ENCODE assay signal across 1 cellular context in the genomic region with DNA sequence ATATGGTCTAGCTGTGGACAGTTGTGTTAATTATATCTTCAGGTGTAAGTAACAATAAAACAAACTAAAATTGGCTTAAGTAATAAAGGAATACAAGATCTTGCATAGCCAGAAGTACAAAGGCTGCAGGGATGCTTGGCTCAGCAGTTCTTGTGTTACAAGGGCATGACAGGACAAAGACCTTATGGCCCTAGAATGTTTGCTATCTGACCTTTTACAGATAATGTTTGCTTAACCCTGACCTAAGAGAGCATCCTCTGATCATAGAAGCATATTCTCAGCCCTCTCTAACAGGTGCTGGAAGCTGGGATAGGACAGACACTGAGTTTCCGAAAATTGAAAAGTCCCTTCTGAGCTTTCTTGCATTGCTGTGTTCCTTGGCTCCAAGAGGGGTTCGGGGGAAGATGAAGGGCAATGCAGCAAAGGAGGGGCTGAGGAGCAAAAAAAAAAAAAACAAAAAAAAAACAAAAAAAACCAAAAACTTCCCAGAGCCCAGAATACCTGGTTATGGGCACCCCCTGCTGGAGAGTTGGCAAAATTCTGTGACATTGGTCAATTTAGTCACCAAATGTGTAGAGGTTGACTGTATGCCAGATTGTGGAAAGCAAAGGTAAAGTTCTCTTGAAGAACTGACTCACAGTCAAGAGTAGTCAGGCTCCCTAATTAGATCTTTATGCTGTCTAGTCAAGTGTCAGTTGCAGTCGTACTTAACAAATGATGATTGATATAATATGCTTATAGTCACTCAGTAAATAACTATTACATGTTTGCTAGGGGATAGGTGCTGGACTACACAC.
A peak's percentile ranks its signal among the peaks of the same experiment; 100 is the strongest.
TF ChIP-seq lines count a peak whose summit lies in the region.

No MANE protein-coding gene starts in this region.

TF ChIP-seq in HepG2, 621 proteins besides CTCF, POLR2A, EP300 and RAD21 (continued from another document and continues in another):
- TF ChIP-seq, protein P1, sequence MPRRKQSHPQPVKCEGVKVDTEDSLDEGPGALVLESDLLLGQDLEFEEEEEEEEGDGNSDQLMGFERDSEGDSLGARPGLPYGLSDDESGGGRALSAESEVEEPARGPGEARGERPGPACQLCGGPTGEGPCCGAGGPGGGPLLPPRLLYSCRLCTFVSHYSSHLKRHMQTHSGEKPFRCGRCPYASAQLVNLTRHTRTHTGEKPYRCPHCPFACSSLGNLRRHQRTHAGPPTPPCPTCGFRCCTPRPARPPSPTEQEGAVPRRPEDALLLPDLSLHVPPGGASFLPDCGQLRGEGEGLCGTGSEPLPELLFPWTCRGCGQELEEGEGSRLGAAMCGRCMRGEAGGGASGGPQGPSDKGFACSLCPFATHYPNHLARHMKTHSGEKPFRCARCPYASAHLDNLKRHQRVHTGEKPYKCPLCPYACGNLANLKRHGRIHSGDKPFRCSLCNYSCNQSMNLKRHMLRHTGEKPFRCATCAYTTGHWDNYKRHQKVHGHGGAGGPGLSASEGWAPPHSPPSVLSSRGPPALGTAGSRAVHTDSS (CRISPR knock-in tag; conservative IDR thresholded peaks at IDR 0.05): no peak
- TF ChIP-seq, protein P2, sequence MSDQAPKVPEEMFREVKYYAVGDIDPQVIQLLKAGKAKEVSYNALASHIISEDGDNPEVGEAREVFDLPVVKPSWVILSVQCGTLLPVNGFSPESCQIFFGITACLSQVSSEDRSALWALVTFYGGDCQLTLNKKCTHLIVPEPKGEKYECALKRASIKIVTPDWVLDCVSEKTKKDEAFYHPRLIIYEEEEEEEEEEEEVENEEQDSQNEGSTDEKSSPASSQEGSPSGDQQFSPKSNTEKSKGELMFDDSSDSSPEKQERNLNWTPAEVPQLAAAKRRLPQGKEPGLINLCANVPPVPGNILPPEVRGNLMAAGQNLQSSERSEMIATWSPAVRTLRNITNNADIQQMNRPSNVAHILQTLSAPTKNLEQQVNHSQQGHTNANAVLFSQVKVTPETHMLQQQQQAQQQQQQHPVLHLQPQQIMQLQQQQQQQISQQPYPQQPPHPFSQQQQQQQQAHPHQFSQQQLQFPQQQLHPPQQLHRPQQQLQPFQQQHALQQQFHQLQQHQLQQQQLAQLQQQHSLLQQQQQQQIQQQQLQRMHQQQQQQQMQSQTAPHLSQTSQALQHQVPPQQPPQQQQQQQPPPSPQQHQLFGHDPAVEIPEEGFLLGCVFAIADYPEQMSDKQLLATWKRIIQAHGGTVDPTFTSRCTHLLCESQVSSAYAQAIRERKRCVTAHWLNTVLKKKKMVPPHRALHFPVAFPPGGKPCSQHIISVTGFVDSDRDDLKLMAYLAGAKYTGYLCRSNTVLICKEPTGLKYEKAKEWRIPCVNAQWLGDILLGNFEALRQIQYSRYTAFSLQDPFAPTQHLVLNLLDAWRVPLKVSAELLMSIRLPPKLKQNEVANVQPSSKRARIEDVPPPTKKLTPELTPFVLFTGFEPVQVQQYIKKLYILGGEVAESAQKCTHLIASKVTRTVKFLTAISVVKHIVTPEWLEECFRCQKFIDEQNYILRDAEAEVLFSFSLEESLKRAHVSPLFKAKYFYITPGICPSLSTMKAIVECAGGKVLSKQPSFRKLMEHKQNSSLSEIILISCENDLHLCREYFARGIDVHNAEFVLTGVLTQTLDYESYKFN (CRISPR knock-in tag; conservative IDR thresholded peaks at IDR 0.05): no peak; the same call in 1 of the 2 replicates
- no peak for TF ChIP-seq RARG (CRISPR knock-in tag; IDR thresholded peaks at IDR 0.05; ENCODE audit: low read depth)
- no peak for TF ChIP-seq SOX13 (IDR thresholded peaks at IDR 0.05)
- TF ChIP-seq SOX13 (CRISPR knock-in tag; conservative IDR thresholded peaks at IDR 0.05 in 1 of 2, IDR thresholded peaks at IDR 0.05 in 1 of 2): peak in 1 of 2 experiments; percentile 84; a peak in 2 of 4 replicates
- TF ChIP-seq NCOA2 (CRISPR knock-in tag; IDR thresholded peaks at IDR 0.05): peak; percentile 50; the same call in 1 of the 2 replicates
- TF ChIP-seq, protein P3, sequence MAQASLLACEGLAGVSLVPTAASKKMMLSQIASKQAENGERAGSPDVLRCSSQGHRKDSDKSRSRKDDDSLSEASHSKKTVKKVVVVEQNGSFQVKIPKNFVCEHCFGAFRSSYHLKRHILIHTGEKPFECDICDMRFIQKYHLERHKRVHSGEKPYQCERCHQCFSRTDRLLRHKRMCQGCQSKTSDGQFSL (CRISPR knock-in tag; IDR thresholded peaks at IDR 0.05): no peak
- TF ChIP-seq, protein P4, sequence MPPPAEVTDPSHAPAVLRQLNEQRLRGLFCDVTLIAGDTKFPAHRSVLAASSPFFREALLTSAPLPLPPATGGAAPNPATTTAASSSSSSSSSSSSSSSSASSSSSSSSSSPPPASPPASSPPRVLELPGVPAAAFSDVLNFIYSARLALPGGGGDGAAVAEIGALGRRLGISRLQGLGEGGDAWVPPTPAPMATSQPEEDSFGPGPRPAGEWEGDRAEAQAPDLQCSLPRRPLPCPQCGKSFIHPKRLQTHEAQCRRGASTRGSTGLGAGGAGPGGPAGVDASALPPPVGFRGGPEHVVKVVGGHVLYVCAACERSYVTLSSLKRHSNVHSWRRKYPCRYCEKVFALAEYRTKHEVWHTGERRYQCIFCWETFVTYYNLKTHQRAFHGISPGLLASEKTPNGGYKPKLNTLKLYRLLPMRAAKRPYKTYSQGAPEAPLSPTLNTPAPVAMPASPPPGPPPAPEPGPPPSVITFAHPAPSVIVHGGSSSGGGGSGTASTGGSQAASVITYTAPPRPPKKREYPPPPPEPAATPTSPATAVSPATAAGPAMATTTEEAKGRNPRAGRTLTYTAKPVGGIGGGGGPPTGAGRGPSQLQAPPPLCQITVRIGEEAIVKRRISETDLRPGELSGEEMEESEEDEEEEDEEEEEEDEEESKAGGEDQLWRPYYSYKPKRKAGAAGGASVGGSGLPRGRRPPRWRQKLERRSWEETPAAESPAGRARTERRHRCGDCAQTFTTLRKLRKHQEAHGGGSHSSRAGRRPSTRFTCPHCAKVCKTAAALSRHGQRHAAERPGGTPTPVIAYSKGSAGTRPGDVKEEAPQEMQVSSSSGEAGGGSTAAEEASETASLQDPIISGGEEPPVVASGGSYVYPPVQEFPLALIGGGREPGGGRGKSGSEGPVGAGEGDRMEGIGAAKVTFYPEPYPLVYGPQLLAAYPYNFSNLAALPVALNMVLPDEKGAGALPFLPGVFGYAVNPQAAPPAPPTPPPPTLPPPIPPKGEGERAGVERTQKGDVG (CRISPR knock-in tag; IDR thresholded peaks at IDR 0.05; ENCODE audit: borderline replicate concordance): no peak
- TF ChIP-seq ZNF451 (CRISPR knock-in tag; IDR thresholded peaks at IDR 0.05): no peak
- TF ChIP-seq ZSCAN29 (CRISPR knock-in tag; conservative IDR thresholded peaks at IDR 0.05): no peak
- TF ChIP-seq REL (CRISPR knock-in tag; conservative IDR thresholded peaks at IDR 0.05): no peak
- no peak for TF ChIP-seq SMYD3 (CRISPR knock-in tag; IDR thresholded peaks at IDR 0.05)
- no peak for TF ChIP-seq ZNF253 (CRISPR knock-in tag; IDR thresholded peaks at IDR 0.05; ENCODE audit: borderline replicate concordance)
- TF ChIP-seq ONECUT2 (CRISPR knock-in tag; IDR thresholded peaks at IDR 0.05): no peak
- TF ChIP-seq NCOR1 (IDR thresholded peaks at IDR 0.05; ENCODE audit: borderline replicate concordance, low read length): 0 out of 2 replicates have a peak, but pooled peaks have one; percentile 28
- no peak for TF ChIP-seq ZBTB3 (CRISPR knock-in tag; IDR thresholded peaks at IDR 0.05; ENCODE audit: borderline replicate concordance, low read depth)
- no peak for TF ChIP-seq RFXAP (CRISPR knock-in tag; IDR thresholded peaks at IDR 0.05; ENCODE audit: borderline replicate concordance)
- no peak for TF ChIP-seq KLF11 (CRISPR knock-in tag; IDR thresholded peaks at IDR 0.05)
- no peak for TF ChIP-seq CBFB (CRISPR knock-in tag; IDR thresholded peaks at IDR 0.05)
- no peak for TF ChIP-seq ZNF644 (CRISPR knock-in tag; IDR thresholded peaks at IDR 0.05; ENCODE audit: low read depth)
- TF ChIP-seq, protein P5, sequence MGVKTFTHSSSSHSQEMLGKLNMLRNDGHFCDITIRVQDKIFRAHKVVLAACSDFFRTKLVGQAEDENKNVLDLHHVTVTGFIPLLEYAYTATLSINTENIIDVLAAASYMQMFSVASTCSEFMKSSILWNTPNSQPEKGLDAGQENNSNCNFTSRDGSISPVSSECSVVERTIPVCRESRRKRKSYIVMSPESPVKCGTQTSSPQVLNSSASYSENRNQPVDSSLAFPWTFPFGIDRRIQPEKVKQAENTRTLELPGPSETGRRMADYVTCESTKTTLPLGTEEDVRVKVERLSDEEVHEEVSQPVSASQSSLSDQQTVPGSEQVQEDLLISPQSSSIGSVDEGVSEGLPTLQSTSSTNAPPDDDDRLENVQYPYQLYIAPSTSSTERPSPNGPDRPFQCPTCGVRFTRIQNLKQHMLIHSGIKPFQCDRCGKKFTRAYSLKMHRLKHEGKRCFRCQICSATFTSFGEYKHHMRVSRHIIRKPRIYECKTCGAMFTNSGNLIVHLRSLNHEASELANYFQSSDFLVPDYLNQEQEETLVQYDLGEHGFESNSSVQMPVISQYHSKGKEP (CRISPR knock-in tag; IDR thresholded peaks at IDR 0.05): no peak
- TF ChIP-seq ZNF430 (CRISPR knock-in tag; IDR thresholded peaks at IDR 0.05): no peak
- no peak for TF ChIP-seq FOXJ3 (CRISPR knock-in tag; IDR thresholded peaks at IDR 0.05; ENCODE audit: borderline replicate concordance)
- TF ChIP-seq PAWR (CRISPR knock-in tag; IDR thresholded peaks at IDR 0.05; ENCODE audit: borderline replicate concordance): no peak
- TF ChIP-seq ZNF569 (CRISPR knock-in tag; IDR thresholded peaks at IDR 0.05; ENCODE audit: borderline replicate concordance): no peak
- peak; percentile 77; the same call in 1 of the 2 replicates for TF ChIP-seq HMG20A (CRISPR knock-in tag; IDR thresholded peaks at IDR 0.05; ENCODE audit: borderline replicate concordance)
- TF ChIP-seq, protein P6, sequence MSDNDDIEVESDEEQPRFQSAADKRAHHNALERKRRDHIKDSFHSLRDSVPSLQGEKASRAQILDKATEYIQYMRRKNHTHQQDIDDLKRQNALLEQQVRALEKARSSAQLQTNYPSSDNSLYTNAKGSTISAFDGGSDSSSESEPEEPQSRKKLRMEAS (IDR thresholded peaks at IDR 0.05): no peak
- no peak for TF ChIP-seq TSC22D2 (CRISPR knock-in tag; IDR thresholded peaks at IDR 0.05; ENCODE audit: borderline replicate concordance)
- TF ChIP-seq NFE2 (CRISPR knock-in tag; IDR thresholded peaks at IDR 0.05): no peak
- TF ChIP-seq, protein P7, sequence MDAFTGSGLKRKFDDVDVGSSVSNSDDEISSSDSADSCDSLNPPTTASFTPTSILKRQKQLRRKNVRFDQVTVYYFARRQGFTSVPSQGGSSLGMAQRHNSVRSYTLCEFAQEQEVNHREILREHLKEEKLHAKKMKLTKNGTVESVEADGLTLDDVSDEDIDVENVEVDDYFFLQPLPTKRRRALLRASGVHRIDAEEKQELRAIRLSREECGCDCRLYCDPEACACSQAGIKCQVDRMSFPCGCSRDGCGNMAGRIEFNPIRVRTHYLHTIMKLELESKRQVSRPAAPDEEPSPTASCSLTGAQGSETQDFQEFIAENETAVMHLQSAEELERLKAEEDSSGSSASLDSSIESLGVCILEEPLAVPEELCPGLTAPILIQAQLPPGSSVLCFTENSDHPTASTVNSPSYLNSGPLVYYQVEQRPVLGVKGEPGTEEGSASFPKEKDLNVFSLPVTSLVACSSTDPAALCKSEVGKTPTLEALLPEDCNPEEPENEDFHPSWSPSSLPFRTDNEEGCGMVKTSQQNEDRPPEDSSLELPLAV (CRISPR knock-in tag; conservative IDR thresholded peaks at IDR 0.05; ENCODE audit: low read depth): no peak
- TF ChIP-seq, protein P8, sequence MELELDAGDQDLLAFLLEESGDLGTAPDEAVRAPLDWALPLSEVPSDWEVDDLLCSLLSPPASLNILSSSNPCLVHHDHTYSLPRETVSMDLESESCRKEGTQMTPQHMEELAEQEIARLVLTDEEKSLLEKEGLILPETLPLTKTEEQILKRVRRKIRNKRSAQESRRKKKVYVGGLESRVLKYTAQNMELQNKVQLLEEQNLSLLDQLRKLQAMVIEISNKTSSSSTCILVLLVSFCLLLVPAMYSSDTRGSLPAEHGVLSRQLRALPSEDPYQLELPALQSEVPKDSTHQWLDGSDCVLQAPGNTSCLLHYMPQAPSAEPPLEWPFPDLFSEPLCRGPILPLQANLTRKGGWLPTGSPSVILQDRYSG (CRISPR knock-in tag; IDR thresholded peaks at IDR 0.05): no peak
- TF ChIP-seq CREM (IDR thresholded peaks at IDR 0.05): no peak
- TF ChIP-seq CREM (CRISPR knock-in tag; IDR thresholded peaks at IDR 0.05): no peak
- TF ChIP-seq, protein P9, sequence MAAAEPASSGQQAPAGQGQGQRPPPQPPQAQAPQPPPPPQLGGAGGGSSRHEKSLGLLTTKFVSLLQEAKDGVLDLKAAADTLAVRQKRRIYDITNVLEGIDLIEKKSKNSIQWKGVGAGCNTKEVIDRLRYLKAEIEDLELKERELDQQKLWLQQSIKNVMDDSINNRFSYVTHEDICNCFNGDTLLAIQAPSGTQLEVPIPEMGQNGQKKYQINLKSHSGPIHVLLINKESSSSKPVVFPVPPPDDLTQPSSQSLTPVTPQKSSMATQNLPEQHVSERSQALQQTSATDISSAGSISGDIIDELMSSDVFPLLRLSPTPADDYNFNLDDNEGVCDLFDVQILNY (CRISPR knock-in tag; conservative IDR thresholded peaks at IDR 0.05): no peak
- TF ChIP-seq ATF7-NPFF (CRISPR knock-in tag; IDR thresholded peaks at IDR 0.05; ENCODE audit: low read depth): no peak
- no peak for TF ChIP-seq NFKB2 (CRISPR knock-in tag; IDR thresholded peaks at IDR 0.05; ENCODE audit: borderline replicate concordance)
- no peak for TF ChIP-seq CAMTA2 (CRISPR knock-in tag; IDR thresholded peaks at IDR 0.05; ENCODE audit: borderline replicate concordance)
- no peak for TF ChIP-seq ZNF562 (CRISPR knock-in tag; IDR thresholded peaks at IDR 0.05; ENCODE audit: borderline replicate concordance)
- no peak for TF ChIP-seq CCAR2 (optimal IDR thresholded peaks at IDR 0.05; ENCODE audit: low read depth, low read length)
- TF ChIP-seq, protein P10, sequence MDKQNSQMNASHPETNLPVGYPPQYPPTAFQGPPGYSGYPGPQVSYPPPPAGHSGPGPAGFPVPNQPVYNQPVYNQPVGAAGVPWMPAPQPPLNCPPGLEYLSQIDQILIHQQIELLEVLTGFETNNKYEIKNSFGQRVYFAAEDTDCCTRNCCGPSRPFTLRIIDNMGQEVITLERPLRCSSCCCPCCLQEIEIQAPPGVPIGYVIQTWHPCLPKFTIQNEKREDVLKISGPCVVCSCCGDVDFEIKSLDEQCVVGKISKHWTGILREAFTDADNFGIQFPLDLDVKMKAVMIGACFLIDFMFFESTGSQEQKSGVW (CRISPR knock-in tag; IDR thresholded peaks at IDR 0.05; ENCODE audit: borderline replicate concordance): no peak
- no peak for TF ChIP-seq ZNF121 (CRISPR knock-in tag; IDR thresholded peaks at IDR 0.05)
- no peak for TF ChIP-seq ARHGAP35 (CRISPR knock-in tag; IDR thresholded peaks at IDR 0.05; ENCODE audit: borderline replicate concordance)
- no peak for TF ChIP-seq ZBTB8A (CRISPR knock-in tag; IDR thresholded peaks at IDR 0.05; ENCODE audit: borderline replicate concordance, low read depth)
- TF ChIP-seq, protein P11, sequence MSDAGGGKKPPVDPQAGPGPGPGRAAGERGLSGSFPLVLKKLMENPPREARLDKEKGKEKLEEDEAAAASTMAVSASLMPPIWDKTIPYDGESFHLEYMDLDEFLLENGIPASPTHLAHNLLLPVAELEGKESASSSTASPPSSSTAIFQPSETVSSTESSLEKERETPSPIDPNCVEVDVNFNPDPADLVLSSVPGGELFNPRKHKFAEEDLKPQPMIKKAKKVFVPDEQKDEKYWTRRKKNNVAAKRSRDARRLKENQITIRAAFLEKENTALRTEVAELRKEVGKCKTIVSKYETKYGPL (CRISPR knock-in tag; IDR thresholded peaks at IDR 0.05): no peak
